ENCODE assay signal across 15 cellular contexts in the genomic region with DNA sequence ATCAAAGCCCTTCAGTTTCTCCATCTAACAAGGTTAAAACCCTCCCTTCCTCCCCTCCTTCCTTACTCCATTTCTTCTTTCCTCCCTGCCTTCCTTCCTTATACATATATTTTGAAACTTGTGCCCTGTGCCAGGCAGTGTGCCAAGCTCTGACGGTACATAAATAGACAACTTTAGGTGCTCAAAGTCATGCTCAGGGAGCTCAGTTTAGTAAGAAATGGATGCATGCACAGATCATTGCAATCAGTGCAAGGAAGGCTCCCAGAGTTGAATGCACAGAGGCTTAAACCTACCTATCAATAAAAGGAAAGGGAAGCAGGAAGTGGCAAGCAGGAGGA. TPM values are rescaled to one million over a fixed set of nuclear protein-coding genes. Genes with fewer than 3 reads are reported as not detected.
DNase-seq lines count a peak whose midpoint lies in the region; TF ChIP-seq lines count a peak whose summit lies in the region.
"Had no signal": no experiment of that assay in that cellular context is flagged by ENCODE, and none has a peak within 500 bp of the region (broad histone marks: within the 10 kb centered on the region; RNA-seq: fewer than 3 reads in every experiment).

No MANE protein-coding gene starts in this region.

- no peak for TF ChIP-seq EP300 in suprapubic skin (IDR thresholded peaks at IDR 0.05)

- H3K36me3 Mint-ChIP-seq in HFFc6 (ENCODE audit: low read depth): peaks cover 15% of the 10 kb centered on the region; the same call in 1 of the 2 replicates
- H3K36me3 Mint-ChIP-seq in endothelial cell (ENCODE audit: low read depth, unreplicated experiment): peaks cover 18% of the 10 kb centered on the region
- H3K36me3 Mint-ChIP-seq: activated CD4-positive, alpha-beta memory T cell treated with anti-CD3 and anti-CD28 coated beads for 36 hours had no signal

- H3K79me1 ChIP-seq in mesendoderm (ENCODE audit: low read length): no peaks in the 10 kb centered on the region

- no peak overlapping the region for H3K4ac ChIP-seq in mesendoderm (ENCODE audit: low read depth, low read length)

- H3K4me1 ChIP-seq in mesendoderm (ENCODE audit: control insufficient read depth, low read depth, low read length) (peaks cover 10% of the 10 kb centered on the region), suprapubic skin (peaks cover 31% of the 10 kb centered on the region)

- no peak overlapping the region for H3K23ac ChIP-seq in mesendoderm (ENCODE audit: low read length)

- no peak for DNase-seq in HFFc6
- no peak for DNase-seq in endothelial cell (ENCODE audit: low spot score)
- no peak for DNase-seq in mesendoderm
- DNase-seq in suprapubic skin (ENCODE audit: low spot score in 2 of 2): no peak
- DNase-seq in activated effector memory CD4-positive, alpha-beta T cell treated with anti-CD3 and anti-CD28 coated beads, Interleukin-2, amount 50 U/mL, for 16 hours: no peak
- DNase-seq in EL: no peak
- no peak for DNase-seq in SKM-1 treated with dmso at 0.1 percent for 144 hours (lab: John Stamatoyannopoulos, UW; ENCODE audit: unreplicated experiment)
- DNase-seq in OCI-M2 (lab: John Stamatoyannopoulos, UW; ENCODE audit: unreplicated experiment): no peak
- DNase-seq: activated CD4-positive, alpha-beta memory T cell treated with anti-CD3 and anti-CD28 coated beads for 36 hours; activated naive CD4-positive, alpha-beta T cell treated with anti-CD3 and anti-CD28 coated beads, Interleukin-2, amount 50 U/mL, for 16 hours; activated T-cell treated with anti-CD3 and anti-CD28 coated beads, Interleukin-2, amount 50 U/mL, for 1 hour; NCI-H1417 treated with DMSO at 0.1 percent for 48 hours; stimulated activated naive CD4-positive, alpha-beta T cell treated with Interleukin-2 at 50 U/mL for 16 hours; SW 1271 had no signal

- peak overlapping the region; percentile 30 for H3K27ac ChIP-seq in mesendoderm (ENCODE audit: low read depth, low read length)
- H3K27ac ChIP-seq in suprapubic skin: peak overlapping the region; percentile 64

- H3K36me3 ChIP-seq in mesendoderm (ENCODE audit: control insufficient read depth, insufficient read depth, low read length) (no peaks in the 10 kb centered on the region), suprapubic skin (peaks cover 3% of the 10 kb centered on the region)

- no peak overlapping the region for H3K9ac ChIP-seq in mesendoderm (ENCODE audit: low read length)

- H3K79me2 ChIP-seq in mesendoderm (ENCODE audit: control insufficient read depth, insufficient read depth, low read length): peaks cover 1% of the 10 kb centered on the region

- no peak overlapping the region for H3K4me3 ChIP-seq in mesendoderm (ENCODE audit: low read length)
- H3K4me3 ChIP-seq in suprapubic skin: no peak overlapping the region
- H3K4me3 ChIP-seq: body of pancreas had no signal

- no peak overlapping the region for H2AK5ac ChIP-seq in mesendoderm (ENCODE audit: low read length)

- H4K8ac ChIP-seq in mesendoderm (ENCODE audit: low read depth, low read length): no peak overlapping the region

- no CpG with 5 or more reads among the region's 1 CpG for WGBS in mesendoderm (ENCODE audit: extremely low coverage, insufficient coverage, low lambda C conversion rate)
- WGBS in suprapubic skin: 15% methylated on average over 1 of the region's 1 CpG

- peak overlapping the region; percentile 54 for H3K18ac ChIP-seq in mesendoderm (ENCODE audit: low read length)

- no peaks in the 10 kb centered on the region for H3K9me3 ChIP-seq in suprapubic skin
- H3K9me3 ChIP-seq: body of pancreas had no signal

- H2BK15ac ChIP-seq in mesendoderm (replicated peaks; ENCODE audit: low read depth): no peak overlapping the region

- TF ChIP-seq CTCF in HFFc6 (IDR thresholded peaks at IDR 0.05) (no peak), endothelial cell (IDR thresholded peaks at IDR 0.05; ENCODE audit: unreplicated experiment) (no peak), suprapubic skin (IDR thresholded peaks at IDR 0.05) (no peak)

- H4K5ac ChIP-seq in mesendoderm (ENCODE audit: low read length): no peak overlapping the region

- H3K27me3 ChIP-seq in mesendoderm (ENCODE audit: insufficient read depth, low read length, poor library complexity) (no peaks in the 10 kb centered on the region), suprapubic skin (no peaks in the 10 kb centered on the region)
- H3K27me3 ChIP-seq: body of pancreas had no signal

- H3K4me1 Mint-ChIP-seq in HFFc6 (ENCODE audit: low read depth) (peaks cover 54% of the 10 kb centered on the region), endothelial cell (ENCODE audit: unreplicated experiment) (peaks cover 72% of the 10 kb centered on the region)

- no peak overlapping the region for H3K4me2 ChIP-seq in mesendoderm (ENCODE audit: low read length)

- H2BK120ac ChIP-seq in mesendoderm (ENCODE audit: low read depth, low read length): no peak overlapping the region

- H3K27me3 Mint-ChIP-seq in HFFc6 (ENCODE audit: insufficient read depth): peaks cover 3% of the 10 kb centered on the region; the same call in 1 of the 2 replicates
- H3K27me3 Mint-ChIP-seq in endothelial cell (ENCODE audit: unreplicated experiment): no peaks in the 10 kb centered on the region

- no peak for TF ChIP-seq POLR2A in suprapubic skin (IDR thresholded peaks at IDR 0.05)

- H2BK5ac ChIP-seq in mesendoderm (ENCODE audit: low read length): no peak overlapping the region

- H3K27ac Mint-ChIP-seq in HFFc6: peak overlapping the region; percentile 41; the same call in 1 of the 2 replicates
- peak overlapping the region; percentile 85 for H3K27ac Mint-ChIP-seq in endothelial cell (ENCODE audit: unreplicated experiment)
- H3K27ac Mint-ChIP-seq: activated CD4-positive, alpha-beta memory T cell treated with anti-CD3 and anti-CD28 coated beads for 36 hours had no signal

- H3K4me3 Mint-ChIP-seq in HFFc6 (peak overlapping the region; percentile 21; the same call in 1 of the 2 replicates), endothelial cell (ENCODE audit: unreplicated experiment) (no peak overlapping the region)
- H3K4me3 Mint-ChIP-seq: activated CD4-positive, alpha-beta memory T cell treated with anti-CD3 and anti-CD28 coated beads for 36 hours had no signal

- no peaks in the 10 kb centered on the region for H3K9me3 Mint-ChIP-seq in HFFc6
- H3K9me3 Mint-ChIP-seq in endothelial cell (ENCODE audit: unreplicated experiment): no peaks in the 10 kb centered on the region
- H3K9me3 Mint-ChIP-seq: activated CD4-positive, alpha-beta memory T cell treated with anti-CD3 and anti-CD28 coated beads for 36 hours had no signal

- peak overlapping the region; percentile 27 for H3K56ac ChIP-seq in mesendoderm (ENCODE audit: low read length)

RNA-seq across cellular contexts. Expression of a gene that starts 13.4 kb away (rescaled TPM):
- 10 to 100 TPM; 11.0 to 13.8 (median 12.7) TPM for total RNA-seq in HFFc6 (2021; fragmentation: NEBNext Ultra II Directional; extraction: Animal tissue kit (Norgen Biotek cat#: 25700))
- 71.5 TPM for total RNA-seq in endothelial cell (ENCODE audit: unreplicated experiment)
- 4.7 TPM for polyA plus RNA-seq in mesendoderm (2013, experiment 1 of 2)
- 4.2 TPM for polyA plus RNA-seq in mesendoderm (2013, experiment 2 of 2)
- 10 to 100 TPM in 3 of 4 donors, 1 to 10 TPM in 1; 9.1 to 25.2 (median 15.5) TPM for total RNA-seq in suprapubic skin
